ENCODE assay signal across 26 cellular contexts in the genomic region with DNA sequence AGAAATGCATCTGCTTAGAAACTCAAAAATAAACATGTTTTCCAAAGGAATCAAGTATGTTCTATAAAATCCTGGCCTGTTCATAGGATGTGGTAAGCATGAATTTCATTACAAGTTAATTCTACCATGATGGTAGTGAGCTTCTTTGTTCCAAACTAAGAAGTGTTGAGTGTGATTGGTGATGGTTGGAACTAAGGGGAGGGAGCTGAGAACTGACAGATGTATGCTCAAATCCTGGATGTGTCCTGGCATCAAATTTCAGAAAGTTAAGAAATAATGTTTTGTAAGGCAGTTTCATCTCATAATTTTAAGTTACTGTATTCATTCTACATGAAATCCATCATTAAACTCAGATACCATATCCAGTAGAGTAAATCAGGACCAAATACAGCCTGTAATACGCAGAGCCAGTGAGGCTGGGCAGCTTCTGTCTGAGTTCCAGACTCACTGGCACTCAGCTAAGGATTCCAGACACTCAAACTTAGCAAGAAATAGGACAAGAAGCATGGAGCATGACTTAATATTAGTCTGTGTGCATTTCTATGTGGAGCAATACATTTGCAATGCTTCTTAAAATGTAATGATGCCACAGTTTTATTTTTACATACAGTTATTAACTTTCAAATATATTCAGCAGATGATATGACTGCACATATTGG.
DNase-seq lines count a peak whose midpoint lies in the region; ATAC-seq and TF ChIP-seq lines count a peak whose summit lies in the region.
"Had no signal": no experiment of that assay in that cellular context is flagged by ENCODE, and none has a peak within 500 bp of the region (broad histone marks: within the 10 kb centered on the region; RNA-seq: fewer than 3 reads in every experiment).

No MANE protein-coding gene starts in this region.

- intact Hi-C loops in heart right ventricle (cut with DNase I): loop anchor here in 1 of 10 donors (5.0 kb wide), 1 partner anchor 58 kb away; no protein-coding TSS in a partner anchor
- intact Hi-C loops in activated CD4-positive, alpha-beta memory T cell treated with anti-CD3 and anti-CD28 coated beads for 36 hours (cut with micrococcal nuclease): no loop called here

- no peaks in the 10 kb centered on the region for H3K4me1 Mint-ChIP-seq in activated CD4-positive, alpha-beta memory T cell treated with anti-CD3 and anti-CD28 coated beads for 36 hours (ENCODE audit: low read depth)
- H3K4me1 Mint-ChIP-seq: T-helper 17 cell had no signal

- H3K36me3 ChIP-seq in heart right ventricle: no peaks in the 10 kb centered on the region
- no peaks in the 10 kb centered on the region for H3K36me3 ChIP-seq in skeletal muscle tissue (ENCODE audit: control insufficient read depth in 3 of 3, insufficient read depth in 3 of 3, low read length in 3 of 3)
- H3K36me3 ChIP-seq: BLaER1, SJCRH30, transverse colon had no signal

- H3K27ac ChIP-seq in heart right ventricle: peak overlapping the region in 6 of 10 donors; percentile 4 to 52 (median 41)
- H3K27ac ChIP-seq in skeletal muscle tissue (ENCODE audit: low read depth, low read length): peak overlapping the region; percentile 15
- H3K27ac ChIP-seq: BLaER1, SJCRH30 had no signal

- ATAC-seq in heart right ventricle: peak in 6 of 8 donors; percentile 31 to 73 (median 64)
- ATAC-seq in HG03108 (IDR thresholded peaks at IDR 0.05; ENCODE audit: unreplicated experiment): no peak
- ATAC-seq in HG03135 (IDR thresholded peaks at IDR 0.05; ENCODE audit: unreplicated experiment): no peak
- no peak for ATAC-seq in HG02870 (IDR thresholded peaks at IDR 0.05; ENCODE audit: unreplicated experiment)
- ATAC-seq: A549, PC-3, T-helper 17 cell had no signal

- H3K9me3 ChIP-seq in heart right ventricle (peaks cover 0 to 9% (median 0%) of the 10 kb centered on the region in 11 donors), skeletal muscle tissue (ENCODE audit: control insufficient read depth in 3 of 3, low read length in 3 of 3) (no peaks in the 10 kb centered on the region)
- H3K9me3 ChIP-seq: A549, BLaER1, transverse colon had no signal

- H3K9ac ChIP-seq in skeletal muscle tissue (ENCODE audit: low read depth in 1 of 3, low read length in 3 of 3): no peak overlapping the region
- H3K9ac ChIP-seq: BLaER1 had no signal

- DNase-seq in AG10803 (ENCODE audit: low read depth) (peak; percentile 45), astrocyte of the hippocampus (ENCODE audit: low read depth, low spot score) (peak; percentile 8), heart right ventricle (no peak)
- DNase-seq in activated CD4-positive, alpha-beta memory T cell treated with anti-CD3 and anti-CD28 coated beads for 36 hours: no peak
- DNase-seq: activated CD4-positive, alpha-beta T cell treated with anti-CD3 and anti-CD28 coated beads for 48 hours; activated naive CD4-positive, alpha-beta T cell treated with anti-CD3 and anti-CD28 coated beads, Interleukin-2, amount 50 U/mL, for 16 hours; anterior cingulate cortex; COR-L47; effector memory CD4-positive, alpha-beta T cell; glutamatergic neuron; NCI-H187 treated with DMSO at 0.1 percent for 48 hours; NCI-H345; PC-3; SJCRH30; small intestine; stimulated activated naive CD4-positive, alpha-beta T cell; T-helper 17 cell; transverse colon had no signal

- no peaks in the 10 kb centered on the region for H3K27me3 Mint-ChIP-seq in activated CD4-positive, alpha-beta memory T cell treated with anti-CD3 and anti-CD28 coated beads for 36 hours

- TF ChIP-seq CTCF in AG10803 (conservative IDR thresholded peaks at IDR 0.05; ENCODE audit: low read length) (no peak), heart right ventricle (IDR thresholded peaks at IDR 0.05) (no peak)

- no peak overlapping the region for H3K27ac Mint-ChIP-seq in activated CD4-positive, alpha-beta memory T cell treated with anti-CD3 and anti-CD28 coated beads for 36 hours
- H3K27ac Mint-ChIP-seq: activated T-helper 1 cell treated with anti-CD3 and anti-CD28 coated beads, Interleukin-12 subunit alpha, Interleukin-12 subunit beta, Interleukin-2, Interleukin-4 antibody, amounts not matched to agents 30 ng/mL and 10 ng/mL and 1 ng/mL, durations not matched to agents 14 hours and 24 hours and 36 hours; T-helper 17 cell had no signal

- CTCF ChIA-PET in activated CD4-positive, alpha-beta memory T cell treated with anti-CD3 and anti-CD28 coated beads for 36 hours (lab: Charles Lee): interaction anchor here (1.3 kb wide), 1 partner anchor 150 kb away, joined by 3 read pairs; no protein-coding TSS in a partner anchor

- 43 to 65% methylated on average over 1 of the region's 1 CpG for WGBS in heart right ventricle, 2 donors

- no peak overlapping the region for H3K4me3 Mint-ChIP-seq in activated CD4-positive, alpha-beta memory T cell treated with anti-CD3 and anti-CD28 coated beads for 36 hours
- H3K4me3 Mint-ChIP-seq: activated T-helper 1 cell treated with anti-CD3 and anti-CD28 coated beads, Interleukin-12 subunit alpha, Interleukin-12 subunit beta, Interleukin-2, Interleukin-4 antibody, amounts not matched to agents 30 ng/mL and 10 ng/mL and 1 ng/mL, durations not matched to agents 14 hours and 24 hours and 36 hours; neural crest cell; T-helper 17 cell had no signal

- POLR2A ChIA-PET in activated CD4-positive, alpha-beta memory T cell treated with anti-CD3 and anti-CD28 coated beads for 36 hours (lab: Charles Lee): no interaction called here

- H3K4me3 ChIP-seq in AG10803 (ENCODE audit: low read length) (no peak overlapping the region), heart right ventricle (no peak overlapping the region), skeletal muscle tissue (ENCODE audit: low read length in 3 of 3) (no peak overlapping the region)
- H3K4me3 ChIP-seq: A549, BLaER1, SJCRH30, transverse colon had no signal

- no peaks in the 10 kb centered on the region for H3K9me3 Mint-ChIP-seq in activated CD4-positive, alpha-beta memory T cell treated with anti-CD3 and anti-CD28 coated beads for 36 hours
- H3K9me3 Mint-ChIP-seq: activated T-helper 1 cell treated with anti-CD3 and anti-CD28 coated beads, Interleukin-12 subunit alpha, Interleukin-12 subunit beta, Interleukin-2, Interleukin-4 antibody, amounts not matched to agents 30 ng/mL and 10 ng/mL and 1 ng/mL, durations not matched to agents 14 hours and 24 hours and 36 hours; neural crest cell had no signal

- peaks cover 0 to 42% (median 26%) of the 10 kb centered on the region in 9 donors for H3K4me1 ChIP-seq in heart right ventricle
- H3K4me1 ChIP-seq in skeletal muscle tissue (ENCODE audit: control insufficient read depth in 3 of 3, insufficient read depth in 3 of 3, low read length in 3 of 3): peaks cover 0 to 3% (median 3%) of the 10 kb centered on the region in 3 donors
- H3K4me1 ChIP-seq: BLaER1, SJCRH30, transverse colon had no signal

- H3K27me3 ChIP-seq in heart right ventricle: no peaks in the 10 kb centered on the region
- no peaks in the 10 kb centered on the region for H3K27me3 ChIP-seq in skeletal muscle tissue (ENCODE audit: control insufficient read depth in 3 of 3, insufficient read depth in 3 of 3, low read length in 3 of 3)
- H3K27me3 ChIP-seq: BLaER1, SJCRH30, transverse colon had no signal

- no peaks in the 10 kb centered on the region for H3K36me3 Mint-ChIP-seq in activated CD4-positive, alpha-beta memory T cell treated with anti-CD3 and anti-CD28 coated beads for 36 hours

Comparison
In these comparisons a context has a peak if more than half of its experiments do, and no peak if none do; other contexts are left out.
1. DNase-seq: peak in AG10803 (single experiment) and astrocyte of the hippocampus (single experiment); none in heart right ventricle (0 of 2) and activated CD4-positive, alpha-beta memory T cell treated with anti-CD3 and anti-CD28 coated beads for 36 hours (single experiment).
2. ATAC-seq: peak in heart right ventricle (6 of 8); none in HG03108 (single experiment), HG03135 (single experiment) and HG02870 (single experiment).